Comparison of ENCODE assay signal across 10 cellular contexts in the genomic region with DNA sequence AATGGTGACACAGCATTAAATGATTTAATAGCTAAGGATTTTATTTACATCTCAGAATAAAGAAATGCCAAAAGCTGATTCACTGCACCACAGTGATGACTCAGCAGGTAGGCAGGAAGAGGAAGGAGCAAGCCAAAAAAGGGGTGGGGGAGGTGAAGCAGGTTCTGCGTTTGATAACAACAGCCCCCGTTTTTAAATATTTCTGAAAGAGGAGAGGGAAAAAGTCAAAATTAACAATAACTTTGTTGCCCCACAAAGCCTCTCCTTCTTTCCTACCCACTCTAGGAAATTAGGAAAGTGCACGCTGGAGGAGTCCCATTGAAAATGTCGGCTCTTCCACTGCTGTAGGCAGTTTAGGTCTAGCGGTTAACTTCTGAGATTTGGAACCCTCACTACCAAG. TPM values are rescaled to one million over a fixed set of nuclear protein-coding genes. Genes with fewer than 3 reads are reported as not detected.
DNase-seq lines count a peak whose midpoint lies in the region; ATAC-seq and TF ChIP-seq lines count a peak whose summit lies in the region.
"Had no signal": no experiment of that assay in that cellular context is flagged by ENCODE, and none has a peak within 500 bp of the region (broad histone marks: within the 10 kb centered on the region; RNA-seq: fewer than 3 reads in every experiment).

No MANE protein-coding gene starts in this region.

- H3K4me3 ChIP-seq in AG10803 (ENCODE audit: low read length) (no peak overlapping the region), HL-60 (replicated peaks; ENCODE audit: insufficient read depth, low read length) (0 out of 2 replicates have a peak overlapping the region, but pooled peaks have one; percentile 1)
- H3K4me3 ChIP-seq: dorsolateral prefrontal cortex had no signal

- no peak for ATAC-seq in GM21367 (IDR thresholded peaks at IDR 0.05; ENCODE audit: unreplicated experiment)
- no peak for ATAC-seq in GM21723 (IDR thresholded peaks at IDR 0.05; ENCODE audit: unreplicated experiment)

- no peak overlapping the region; the same call in 1 of the 2 replicates for H3K27ac ChIP-seq in HL-60 (replicated peaks)

- H3K27me3 ChIP-seq in HL-60 (ENCODE audit: insufficient read depth, poor library complexity, severe bottlenecking), result no peaks in the 10 kb centered on the region
- H3K27me3 ChIP-seq: dorsolateral prefrontal cortex had no signal

- peak; percentile 65 for DNase-seq in AG10803 (ENCODE audit: low read depth)
- DNase-seq in HL-60 (ENCODE audit: low read depth in 1 of 2, low spot score in 1 of 2), result peak; percentile 3 to 52
- DNase-seq in T1000 (lab: John Stamatoyannopoulos, UW), result peak; percentile 14
- DNase-seq in glomerular endothelial cell (ENCODE audit: extremely low read depth, low read depth, low spot score), result peak; percentile 12
- DNase-seq in C1 segment of cervical spinal cord (lab: John Stamatoyannopoulos, UW), result no peak
- no peak for DNase-seq in GM20000 (ENCODE audit: low spot score)
- DNase-seq: dorsolateral prefrontal cortex, NCI-H187 treated with DMSO at 0.1 percent for 48 hours had no signal

- TF ChIP-seq CTCF in AG10803 (conservative IDR thresholded peaks at IDR 0.05; ENCODE audit: low read length), result no peak
- no peak for TF ChIP-seq CTCF in HL-60 (IDR thresholded peaks at IDR 0.05; ENCODE audit: insufficient read depth, low read length)
- no peak for TF ChIP-seq CTCF in GM20000 (IDR thresholded peaks at IDR 0.05; ENCODE audit: extremely low read depth, missing control alignments)

RNA-seq across cellular contexts. Expression of gene CCDC54, which starts 9.9 kb away (rescaled TPM):
- not detected in 2 replicates for total RNA-seq in glomerular endothelial cell

Comparison
In these comparisons a context has a peak if more than half of its experiments do, and no peak if none do; other contexts are left out.
1. DNase-seq: peak in AG10803 (single experiment), HL-60 (2 of 2), T1000 (single experiment) and glomerular endothelial cell (single experiment); none in C1 segment of cervical spinal cord (0 of 14) and GM20000 (single experiment).